Comparison of ENCODE assay signal across 2 cellular contexts in genomic region chr1:45493116-45493697, GRCh38.
TF ChIP-seq lines count a peak whose summit lies in the region.

No MANE protein-coding gene starts in this region.

TF ChIP-seq in SK-N-SH treated with all-trans-retinoic acid at 6 μM for 48 hours, 23 proteins besides CTCF, POLR2A, EP300 and RAD21:
- no peak for TF ChIP-seq CREB5 (CRISPR knock-in tag; IDR thresholded peaks at IDR 0.05; ENCODE audit: low read depth)
- no peak for TF ChIP-seq BACH2 (CRISPR knock-in tag; IDR thresholded peaks at IDR 0.05; ENCODE audit: borderline replicate concordance)
- no peak for TF ChIP-seq TCF4 (CRISPR knock-in tag; IDR thresholded peaks at IDR 0.05; ENCODE audit: borderline replicate concordance)
- TF ChIP-seq ZNF565 (CRISPR knock-in tag; conservative IDR thresholded peaks at IDR 0.05; ENCODE audit: low read depth), result no peak
- TF ChIP-seq PPARA (CRISPR knock-in tag; IDR thresholded peaks at IDR 0.05; ENCODE audit: borderline replicate concordance), result no peak
- no peak for TF ChIP-seq TSHZ2 (CRISPR knock-in tag; IDR thresholded peaks at IDR 0.05)
- no peak for TF ChIP-seq ZFP3 (CRISPR knock-in tag; IDR thresholded peaks at IDR 0.05)
- TF ChIP-seq RARB (CRISPR knock-in tag; IDR thresholded peaks at IDR 0.05), result no peak
- no peak for TF ChIP-seq POU6F1 (CRISPR knock-in tag; IDR thresholded peaks at IDR 0.05; ENCODE audit: borderline replicate concordance, low read depth)
- no peak for TF ChIP-seq PATZ1 (CRISPR knock-in tag; IDR thresholded peaks at IDR 0.05; ENCODE audit: borderline replicate concordance)
- TF ChIP-seq ZNF70 (CRISPR knock-in tag; IDR thresholded peaks at IDR 0.05), result no peak
- TF ChIP-seq OSR1 (CRISPR knock-in tag; IDR thresholded peaks at IDR 0.05), result no peak
- no peak for TF ChIP-seq TOX (CRISPR knock-in tag; IDR thresholded peaks at IDR 0.05; ENCODE audit: borderline replicate concordance)
- no peak for TF ChIP-seq ZC3H10 (CRISPR knock-in tag; IDR thresholded peaks at IDR 0.05)
- TF ChIP-seq ZNF8 (CRISPR knock-in tag; IDR thresholded peaks at IDR 0.05), result no peak
- no peak for TF ChIP-seq CSRNP3 (CRISPR knock-in tag; IDR thresholded peaks at IDR 0.05)

TF ChIP-seq in liver, 16 proteins besides CTCF, POLR2A, EP300 and RAD21 (continued from another document):
- no peak for TF ChIP-seq ZBTB33 (IDR thresholded peaks at IDR 0.05)
- TF ChIP-seq FOXA2 (IDR thresholded peaks at IDR 0.05), result no peak
- no peak for TF ChIP-seq JUND (IDR thresholded peaks at IDR 0.05)
- TF ChIP-seq REST (IDR thresholded peaks at IDR 0.05), result no peak
- TF ChIP-seq SP1 (IDR thresholded peaks at IDR 0.05), result no peak
- TF ChIP-seq RXRA (IDR thresholded peaks at IDR 0.05), result no peak
- no peak for TF ChIP-seq HNF4G (IDR thresholded peaks at IDR 0.05)
